Comparison of ENCODE assay signal across 8 cellular contexts in the genomic region with DNA sequence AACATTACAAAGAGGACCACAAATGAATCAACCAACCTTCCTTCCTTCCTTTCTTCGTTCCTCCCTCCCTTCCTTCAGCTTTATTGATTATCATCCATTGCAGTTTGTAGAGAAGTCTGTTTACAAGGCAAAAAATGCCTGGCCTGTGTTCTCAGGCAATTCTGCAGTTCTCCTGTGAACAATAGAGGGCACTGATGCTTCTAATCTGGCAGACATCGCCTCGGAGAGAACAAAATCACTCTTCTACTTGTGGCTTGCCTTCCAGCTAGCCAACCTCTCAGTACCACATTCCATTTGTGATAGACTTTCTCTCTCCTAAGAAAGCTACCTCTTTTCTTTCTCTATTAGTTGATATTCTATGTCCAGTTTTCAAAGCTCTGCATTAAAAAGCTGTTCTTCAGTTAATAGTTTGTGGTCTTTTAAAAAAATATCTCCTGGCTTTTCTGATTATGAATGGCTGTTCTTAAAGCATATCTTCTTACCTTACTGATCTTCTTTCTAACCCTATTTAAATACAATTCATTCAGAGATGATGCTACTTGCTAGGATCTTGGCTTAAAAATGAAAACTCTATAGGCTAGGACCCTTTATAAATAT. TPM values are rescaled to one million over a fixed set of nuclear protein-coding genes. Genes with fewer than 3 reads are reported as not detected.
DNase-seq lines count a peak whose midpoint lies in the region; ATAC-seq, FAIRE-seq and TF ChIP-seq lines count a peak whose summit lies in the region.

No MANE protein-coding gene starts in this region.

- H3K4me1 ChIP-seq in HCT116 (ENCODE audit: control insufficient read depth in 1 of 2, insufficient read depth in 2 of 2, low read length in 2 of 2) = no peaks in the 10 kb centered on the region
- H3K4me1 ChIP-seq in heart left ventricle = peaks cover 0 to 29% (median 1%) of the 10 kb centered on the region in 12 donors
- H3K4me1 ChIP-seq in sigmoid colon = no peaks in the 10 kb centered on the region

- TF ChIP-seq POLR2A in HCT116 (IDR thresholded peaks at IDR 0.05; ENCODE audit: borderline replicate concordance, extremely low read depth, insufficient read depth, insufficient read length) (no peak), heart left ventricle (IDR thresholded peaks at IDR 0.05) (no peak), sigmoid colon (IDR thresholded peaks at IDR 0.05) (no peak)

- no peak overlapping the region for H3K9ac ChIP-seq in HCT116 (ENCODE audit: low read length)

- TF ChIP-seq CTCF in D721Med (IDR thresholded peaks at IDR 0.05; ENCODE audit: insufficient read depth, missing control alignments) (peak; percentile 99), HCT116 (IDR thresholded peaks at IDR 0.05 in 2 of 3, conservative IDR thresholded peaks at IDR 0.05 in 1 of 3; ENCODE audit: borderline replicate concordance in 1 of 3, insufficient read depth in 1 of 3, low read depth in 2 of 3, low read length in 2 of 3) (peak in 2 of 3 experiments; percentile 27 to 50; a peak in 4 of 6 replicates), heart left ventricle (IDR thresholded peaks at IDR 0.05) (peak in 11 of 12 donors; percentile 3 to 66 (median 54)), sigmoid colon (IDR thresholded peaks at IDR 0.05) (peak; percentile 8 to 46 (median 30))

- H3K79me2 ChIP-seq in HCT116 (ENCODE audit: insufficient read depth, low read length) = no peaks in the 10 kb centered on the region

- no peaks in the 10 kb centered on the region; the same call in 1 of the 2 replicates for H3K27me3 ChIP-seq in HCT116 (ENCODE audit: insufficient read depth, low read length)
- H3K27me3 ChIP-seq in heart left ventricle = no peaks in the 10 kb centered on the region
- H3K27me3 ChIP-seq in sigmoid colon = no peaks in the 10 kb centered on the region

- H3K27ac ChIP-seq in HCT116 (ENCODE audit: low read depth, low read length) = no peak overlapping the region
- H3K27ac ChIP-seq in heart left ventricle = peak overlapping the region in 7 of 12 donors; percentile 23 to 81 (median 33)
- H3K27ac ChIP-seq in sigmoid colon = no peak overlapping the region

- WGBS in heart left ventricle, 4 donors = 5 to 6% (median 6%) methylated on average over 3 of the region's 3 CpGs
- 5 to 12% methylated on average over 3 of the region's 3 CpGs for WGBS in sigmoid colon, 2 donors

- TF ChIP-seq EP300 in sigmoid colon (IDR thresholded peaks at IDR 0.05) = no peak

- H3K9me3 ChIP-seq in HCT116 (ENCODE audit: control insufficient read depth in 1 of 2, insufficient read depth in 1 of 2, low read depth in 1 of 2, low read length in 2 of 2) = no peaks in the 10 kb centered on the region
- H3K9me3 ChIP-seq in heart left ventricle = no peaks in the 10 kb centered on the region
- H3K9me3 ChIP-seq in sigmoid colon = no peaks in the 10 kb centered on the region

- TF ChIP-seq RAD21 in HCT116 (IDR thresholded peaks at IDR 0.05; ENCODE audit: low read depth) = peak; percentile 43

- H3K36me3 ChIP-seq in HCT116 (ENCODE audit: control insufficient read depth in 1 of 2, insufficient read depth in 2 of 2, low read length in 2 of 2) (no peaks in the 10 kb centered on the region), heart left ventricle (no peaks in the 10 kb centered on the region), sigmoid colon (no peaks in the 10 kb centered on the region)

- no TSS peak for BruUV-seq in HCT116 (replicated peaks; lab: Mats Ljungman, UMichigan)

- H4K20me1 ChIP-seq in HCT116 (ENCODE audit: insufficient read depth) = no peaks in the 10 kb centered on the region

- POLR2A ChIA-PET in HCT116 (lab: Charles Lee) = no interaction called here

- no peak overlapping the region for H2AFZ ChIP-seq in HCT116 (ENCODE audit: low read depth, low read length, poor library complexity, severe bottlenecking)

- ATAC-seq in HCT116 = no peak; the same call in 1 of the 2 replicates
- ATAC-seq in heart left ventricle = peak; percentile 71 to 86 (median 81)
- no peak for ATAC-seq in HG03175 (IDR thresholded peaks at IDR 0.05; ENCODE audit: unreplicated experiment)
- no peak for ATAC-seq in GM19035 (IDR thresholded peaks at IDR 0.05; ENCODE audit: unreplicated experiment)

- intact Hi-C loops in HCT116 (cut with micrococcal nuclease) = loop anchor here (5.0 kb wide), 1 partner anchor 582 kb away; no protein-coding TSS in a partner anchor
- intact Hi-C loops in heart left ventricle (cut with DNase I) = loop anchor here in 9 of 10 donors (5.0 to 10.0 kb wide), 7 partner anchors 235 to 1105 kb away; no protein-coding TSS in a partner anchor
- intact Hi-C loops in sigmoid colon (cut with DNase I) = no loop called here

- peak; percentile 98 for FAIRE-seq in D721Med (lab: Jason Lieb, UNC)

- RAD21 ChIA-PET in HCT116 (lab: Charles Lee; ENCODE audit: low non-redundant PET in 1 of 2, low total read pairs in 2 of 2, uncharacterized antibody in 2 of 2, unreplicated experiment in 2 of 2) = no interaction called here

- H3K4me3 ChIP-seq in HCT116 (replicated peaks in 1 of 2; ENCODE audit: low read depth in 1 of 2, low read length in 2 of 2) (no peak overlapping the region), heart left ventricle (no peak overlapping the region), sigmoid colon (no peak overlapping the region)

- H3K9me2 ChIP-seq in HCT116 (ENCODE audit: insufficient read depth) = no peaks in the 10 kb centered on the region

- no peak for DNase-seq in D721Med (ENCODE audit: insufficient read length, low spot score)
- no peak for DNase-seq in HCT116 (ENCODE audit: low read depth, low spot score)
- peak; percentile 24 for DNase-seq in NCI-H2029 treated with DMSO at 0.1 percent for 48 hours (lab: John Stamatoyannopoulos, UW)
- DNase-seq in UCSD-AML1 (lab: John Stamatoyannopoulos, UW; ENCODE audit: unreplicated experiment) = peak; percentile 7
- DNase-seq in heart left ventricle = peak in 3 of 5 donors; percentile 15 to 30 (median 19)
- DNase-seq in sigmoid colon = no peak

- CTCF ChIA-PET in HCT116 (lab: Charles Lee) = no interaction called here

- no peak overlapping the region for H3K4me2 ChIP-seq in HCT116 (ENCODE audit: low read length)

TF ChIP-seq in HCT116, 20 proteins besides CTCF, POLR2A, EP300 and RAD21:
- TF ChIP-seq, protein P1, sequence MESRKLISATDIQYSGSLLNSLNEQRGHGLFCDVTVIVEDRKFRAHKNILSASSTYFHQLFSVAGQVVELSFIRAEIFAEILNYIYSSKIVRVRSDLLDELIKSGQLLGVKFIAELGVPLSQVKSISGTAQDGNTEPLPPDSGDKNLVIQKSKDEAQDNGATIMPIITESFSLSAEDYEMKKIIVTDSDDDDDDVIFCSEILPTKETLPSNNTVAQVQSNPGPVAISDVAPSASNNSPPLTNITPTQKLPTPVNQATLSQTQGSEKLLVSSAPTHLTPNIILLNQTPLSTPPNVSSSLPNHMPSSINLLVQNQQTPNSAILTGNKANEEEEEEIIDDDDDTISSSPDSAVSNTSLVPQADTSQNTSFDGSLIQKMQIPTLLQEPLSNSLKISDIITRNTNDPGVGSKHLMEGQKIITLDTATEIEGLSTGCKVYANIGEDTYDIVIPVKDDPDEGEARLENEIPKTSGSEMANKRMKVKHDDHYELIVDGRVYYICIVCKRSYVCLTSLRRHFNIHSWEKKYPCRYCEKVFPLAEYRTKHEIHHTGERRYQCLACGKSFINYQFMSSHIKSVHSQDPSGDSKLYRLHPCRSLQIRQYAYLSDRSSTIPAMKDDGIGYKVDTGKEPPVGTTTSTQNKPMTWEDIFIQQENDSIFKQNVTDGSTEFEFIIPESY (IDR thresholded peaks at IDR 0.05; ENCODE audit: extremely low read depth, insufficient replicate concordance, low read length) = no peak
- no peak for TF ChIP-seq EGR1 (IDR thresholded peaks at IDR 0.05; ENCODE audit: low read depth)
- no peak for TF ChIP-seq JUND (IDR thresholded peaks at IDR 0.05)
- no peak for TF ChIP-seq SP1 (IDR thresholded peaks at IDR 0.05; ENCODE audit: low read depth)
- no peak for TF ChIP-seq EZH2 (IDR thresholded peaks at IDR 0.05)
- TF ChIP-seq, protein P2, sequence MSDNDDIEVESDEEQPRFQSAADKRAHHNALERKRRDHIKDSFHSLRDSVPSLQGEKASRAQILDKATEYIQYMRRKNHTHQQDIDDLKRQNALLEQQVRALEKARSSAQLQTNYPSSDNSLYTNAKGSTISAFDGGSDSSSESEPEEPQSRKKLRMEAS (IDR thresholded peaks at IDR 0.05) = no peak
- TF ChIP-seq EZH2phosphoT487 (IDR thresholded peaks at IDR 0.05; ENCODE audit: borderline replicate concordance) = no peak
- TF ChIP-seq TCF7L2 (IDR thresholded peaks at IDR 0.05; ENCODE audit: borderline replicate concordance, extremely low read depth, insufficient read depth, insufficient read length) = no peak
- no peak for TF ChIP-seq ZNF274 (IDR thresholded peaks at IDR 0.05; ENCODE audit: low read depth, low read length)
- TF ChIP-seq, protein P3, sequence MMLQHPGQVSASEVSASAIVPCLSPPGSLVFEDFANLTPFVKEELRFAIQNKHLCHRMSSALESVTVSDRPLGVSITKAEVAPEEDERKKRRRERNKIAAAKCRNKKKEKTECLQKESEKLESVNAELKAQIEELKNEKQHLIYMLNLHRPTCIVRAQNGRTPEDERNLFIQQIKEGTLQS (IDR thresholded peaks at IDR 0.05) = no peak
- TF ChIP-seq POLR2AphosphoS5 (IDR thresholded peaks at IDR 0.05; ENCODE audit: low read depth, low read length) = no peak
- TF ChIP-seq YY1 (IDR thresholded peaks at IDR 0.05; ENCODE audit: extremely low read depth, insufficient replicate concordance, low read depth, low read length) = no peak
- TF ChIP-seq SRF (IDR thresholded peaks at IDR 0.05; ENCODE audit: low read depth) = no peak

RNA-seq across cellular contexts. Expression of a gene that starts 26.9 kb away (rescaled TPM):
- total RNA-seq in HCT116 (2021; ENCODE audit: unreplicated experiment) = not detected
- polyA plus RNA-seq in HCT116 (2012) = not detected in 2 replicates
- total RNA-seq in heart left ventricle = 10 to 100 TPM; 26.6 to 45.2 (median 40.4) TPM
- polyA plus RNA-seq in heart left ventricle = 10 to 100 TPM in 1 of 2 donors, 1 to 10 TPM in 1; 5.4 to 13.3 TPM
- total RNA-seq in sigmoid colon = under 1 TPM; 0.33 to 0.71 (median 0.62) TPM
- under 1 TPM; under 0.01 to 0.23 (median 0.17) TPM for polyA plus RNA-seq in sigmoid colon

Comparison
In these comparisons a context has a peak if more than half of its experiments do, and no peak if none do; other contexts are left out.
1. DNase-seq: peak in NCI-H2029 treated with DMSO at 0.1 percent for 48 hours (single experiment), UCSD-AML1 (single experiment) and heart left ventricle (3 of 5); none in D721Med (single experiment), HCT116 (single experiment) and sigmoid colon (single experiment).
2. CTCF ChIP-seq: peak in every context shown above with its lines; median percentile 99 in D721Med; 54 in heart left ventricle; 38 in HCT116; 30 in sigmoid colon.
3. ATAC-seq: peak in heart left ventricle (4 of 4); none in HCT116 (single experiment), HG03175 (single experiment) and GM19035 (single experiment).
4. H3K27ac ChIP-seq: peak in heart left ventricle (7 of 12); none in HCT116 (single experiment) and sigmoid colon (0 of 4).
5. RNA of a gene that starts 26.9 kb away (total RNA-seq): 26.6 to 45.2 TPM in heart left ventricle; 0.33 to 0.71 TPM in sigmoid colon and not detected in HCT116 (single experiment); every median in the first group is over 10 times any median in the second.